Comparison of ENCODE assay signal across 14 cellular contexts in genomic region chr14:65003394-65003793, GRCh38. TPM values are rescaled to one million over a fixed set of nuclear protein-coding genes. Genes with fewer than 3 reads are reported as not detected.
DNase-seq lines count a peak whose midpoint lies in the region; ATAC-seq, FAIRE-seq and TF ChIP-seq lines count a peak whose summit lies in the region.
"Had no signal": no experiment of that assay in that cellular context is flagged by ENCODE, and none has a peak within 500 bp of the region (broad histone marks: within the 10 kb centered on the region; RNA-seq: fewer than 3 reads in every experiment).

No MANE protein-coding gene starts in this region.

- FAIRE-seq in RCC 7860 (lab: Jason Lieb, UNC) = no peak

- peak; percentile 67 for ATAC-seq in GM18858 (IDR thresholded peaks at IDR 0.05; ENCODE audit: unreplicated experiment)
- ATAC-seq in GM21447 (IDR thresholded peaks at IDR 0.05; ENCODE audit: unreplicated experiment) = peak; percentile 74
- peak; percentile 43 for ATAC-seq in HG03354 (IDR thresholded peaks at IDR 0.05; ENCODE audit: poor library complexity, severe bottlenecking, unreplicated experiment)
- no peak for ATAC-seq in GM19452 (IDR thresholded peaks at IDR 0.05; ENCODE audit: unreplicated experiment)
- ATAC-seq in left ventricle myocardium superior = no peak
- ATAC-seq: naive thymus-derived CD4-positive, alpha-beta T cell had no signal

- intact Hi-C loops in left ventricle myocardium superior (cut with micrococcal nuclease) = no loop called here

- H3K27ac Mint-ChIP-seq in mesothelial cell of epicardium = peak overlapping the region; percentile 96

- H3K4me1 Mint-ChIP-seq in mesothelial cell of epicardium = peaks cover 82% of the 10 kb centered on the region

- no peak overlapping the region for H3K4me3 Mint-ChIP-seq in mesothelial cell of epicardium
- H3K4me3 Mint-ChIP-seq: naive thymus-derived CD4-positive, alpha-beta T cell had no signal

- H3K27me3 Mint-ChIP-seq in mesothelial cell of epicardium (ENCODE audit: low read depth) = no peaks in the 10 kb centered on the region
- H3K27me3 Mint-ChIP-seq: naive thymus-derived CD4-positive, alpha-beta T cell had no signal

- H3K9me3 Mint-ChIP-seq in mesothelial cell of epicardium = no peaks in the 10 kb centered on the region

- DNase-seq in mesothelial cell of epicardium (ENCODE audit: low spot score in 2 of 2, unreplicated experiment in 2 of 2) (no peak), AG08396 (ENCODE audit: low spot score) (no peak), RCC 7860 (ENCODE audit: low spot score) (no peak), left ventricle myocardium superior (no peak)
- DNase-seq: caudate nucleus; COR-L47; islet precursor cell; naive thymus-derived CD4-positive, alpha-beta T cell; NCI-H187; sigmoid colon had no signal

- H3K36me3 Mint-ChIP-seq in mesothelial cell of epicardium = peaks cover 5% of the 10 kb centered on the region

- no peak for TF ChIP-seq CTCF in mesothelial cell of epicardium (IDR thresholded peaks at IDR 0.05; ENCODE audit: unreplicated experiment)

RNA-seq across cellular contexts. Expression of gene FNTB, which starts 16.7 kb away (rescaled TPM):
- total RNA-seq in mesothelial cell of epicardium = 37.5 to 47.6 TPM (median 45.7 TPM) in 3 replicates
- total RNA-seq in left ventricle myocardium superior = 18.1 TPM

RNA-seq across cellular contexts. Expression of gene RAB15, which starts 31.3 kb away (rescaled TPM):
- total RNA-seq in mesothelial cell of epicardium (23.1 to 25.0 TPM (median 24.5 TPM) in 3 replicates), left ventricle myocardium superior (9.0 TPM)

Comparison
In these comparisons a context has a peak if more than half of its experiments do, and no peak if none do; other contexts are left out.
1. ATAC-seq: peak in GM18858 (single experiment), GM21447 (single experiment) and HG03354 (single experiment); none in GM19452 (single experiment) and left ventricle myocardium superior (single experiment).